ENCODE assay signal across 22 cellular contexts in the genomic region with DNA sequence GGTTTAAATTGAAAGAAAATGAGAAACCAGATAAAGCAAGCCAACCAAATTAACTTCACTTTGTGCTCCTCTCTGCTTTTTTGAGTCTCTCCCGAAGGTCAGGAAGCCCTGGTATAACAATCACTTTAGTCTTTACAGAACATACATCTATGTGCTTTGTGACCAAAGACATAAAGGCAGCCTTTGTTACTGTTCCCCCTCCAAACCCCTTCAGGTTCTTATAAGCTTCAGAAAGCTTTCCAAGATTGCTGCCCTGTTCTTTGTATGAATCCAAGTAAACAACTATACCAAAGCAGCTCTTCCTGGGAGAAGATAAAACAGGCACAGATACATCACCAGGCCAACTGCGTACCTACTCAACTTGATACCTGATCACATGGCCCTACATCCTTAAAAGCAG.
"Had no signal": no experiment of that assay in that cellular context is flagged by ENCODE, and none has a peak within 500 bp of the region (broad histone marks: within the 10 kb centered on the region; RNA-seq: fewer than 3 reads in every experiment).

No MANE protein-coding gene starts in this region.

- H3K9me3 ChIP-seq: esophagus squamous epithelium, mucosa of descending colon, prostate gland, right atrium auricular region, testis, tibial artery had no signal

- H3K4me1 ChIP-seq: esophagus squamous epithelium, neural progenitor cell, parathyroid adenoma, prostate gland, right atrium auricular region, testis, tibial artery had no signal

- H2AFZ ChIP-seq: neural progenitor cell, parathyroid adenoma had no signal

- DNase-seq: effector memory CD8-positive, alpha-beta T cell; erythroblast; esophagus squamous epithelium; head of caudate nucleus; left ventricle myocardium superior; mesenchymal stem cell; mucosa of descending colon; naive thymus-derived CD4-positive, alpha-beta T cell; stimulated activated CD4-positive, alpha-beta T cell treated with anti-CD3 and anti-CD28 coated beads, Interleukin-12 subunit alpha, Interleukin-12 subunit beta, amount 100 ng/mL, for 4 hours; stimulated activated CD4-positive, alpha-beta T cell treated with anti-CD3 and anti-CD28 coated beads, Interleukin-1b, Interleukin-23, amount 100 ng/mL, for 48 hours; stimulated activated CD4-positive, alpha-beta T cell treated with anti-CD3 and anti-CD28 coated beads, Interleukin-4, amount 100 ng/mL, for 1 hour; stimulated activated naive CD8-positive, alpha-beta T cell treated with anti-CD3 and anti-CD28 coated beads, Interleukin-15, Interleukin-2, amounts not matched to agents 100 U/mL and 50 U/mL, for 24 hours; substantia nigra; testis; tibial artery had no signal

- H3K4me2 ChIP-seq: neural progenitor cell, smooth muscle cell had no signal

- H3K9ac ChIP-seq: neural progenitor cell, parathyroid adenoma had no signal

- H3K79me2 ChIP-seq: parathyroid adenoma had no signal

- H3K27ac ChIP-seq: coronary artery, esophagus squamous epithelium, neural progenitor cell, parathyroid adenoma, prostate gland, right atrium auricular region, testis, tibial artery had no signal

- H3K27me3 ChIP-seq: esophagus squamous epithelium, neural progenitor cell, right atrium auricular region, testis, tibial artery had no signal

- H3K36me3 ChIP-seq: prostate gland, right atrium auricular region had no signal

- H3K4me3 ChIP-seq: coronary artery, esophagus squamous epithelium, lung, mucosa of descending colon, neural progenitor cell, prostate gland, right atrium auricular region, smooth muscle cell, testis, tibial artery had no signal
